In the genomic region with DNA sequence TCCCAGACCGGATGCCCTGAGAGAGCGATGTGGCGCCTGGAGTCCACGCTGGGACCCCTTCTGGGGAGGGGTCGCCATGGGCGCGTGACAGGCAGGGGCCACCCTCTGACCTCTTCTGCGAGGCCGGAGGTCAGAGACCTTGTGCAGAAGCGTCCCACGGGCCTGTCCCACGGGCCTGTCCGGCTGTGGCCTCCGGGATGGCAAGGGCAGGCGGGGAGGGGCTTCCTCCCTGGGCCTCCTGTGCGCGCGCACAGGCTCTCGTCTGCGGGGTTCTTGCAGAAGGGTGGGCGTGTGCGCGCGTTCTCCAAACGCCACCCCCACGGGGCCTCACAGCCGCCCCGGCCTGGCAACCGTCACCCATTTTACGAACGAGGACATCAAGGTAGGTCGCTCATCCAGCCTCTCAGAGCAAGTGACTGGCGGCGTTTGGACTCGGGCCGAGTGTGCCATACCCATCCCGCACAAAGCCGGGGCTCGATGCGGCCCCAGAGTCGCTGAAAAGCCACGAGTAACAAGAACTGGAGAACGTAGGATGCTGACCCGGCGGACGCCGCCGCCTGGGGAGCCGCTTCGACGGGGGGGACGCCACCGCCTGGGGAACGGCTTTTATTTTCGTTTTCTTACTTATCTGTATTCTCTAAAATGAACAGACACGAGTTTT, we compare ENCODE assay signal across 8 cellular contexts. TPM values are rescaled to one million over a fixed set of nuclear protein-coding genes. Genes with fewer than 3 reads are reported as not detected.
DNase-seq lines count a peak whose midpoint lies in the region; ATAC-seq, FAIRE-seq and TF ChIP-seq lines count a peak whose summit lies in the region.

No MANE protein-coding gene starts in this region.

- no peaks in the 10 kb centered on the region for H3K9me3 Mint-ChIP-seq in activated naive CD8-positive, alpha-beta T cell (ENCODE audit: low read depth)
- no peaks in the 10 kb centered on the region for H3K9me3 Mint-ChIP-seq in progenitor cell of endocrine pancreas (ENCODE audit: low read depth)

- peaks cover 18% of the 10 kb centered on the region for H3K4me1 Mint-ChIP-seq in activated naive CD8-positive, alpha-beta T cell (ENCODE audit: low read depth)
- no peaks in the 10 kb centered on the region for H3K4me1 Mint-ChIP-seq in progenitor cell of endocrine pancreas (ENCODE audit: low read depth)

- TF ChIP-seq CTCF in mucosa of descending colon (IDR thresholded peaks at IDR 0.05) (no peak), progenitor cell of endocrine pancreas (IDR thresholded peaks at IDR 0.05; ENCODE audit: unreplicated experiment) (no peak)

- H3K27me3 Mint-ChIP-seq in activated naive CD8-positive, alpha-beta T cell = peaks cover 12% of the 10 kb centered on the region
- peaks cover 65% of the 10 kb centered on the region for H3K27me3 Mint-ChIP-seq in progenitor cell of endocrine pancreas

- H3K36me3 Mint-ChIP-seq in activated naive CD8-positive, alpha-beta T cell = peaks cover 4% of the 10 kb centered on the region
- H3K36me3 Mint-ChIP-seq in progenitor cell of endocrine pancreas (ENCODE audit: insufficient read depth) = no peaks in the 10 kb centered on the region

- H3K9me3 ChIP-seq in mucosa of descending colon = no peaks in the 10 kb centered on the region

- H3K4me3 Mint-ChIP-seq in activated naive CD8-positive, alpha-beta T cell = peak overlapping the region; percentile 77
- no peak overlapping the region for H3K4me3 Mint-ChIP-seq in progenitor cell of endocrine pancreas (ENCODE audit: low read depth)

- intact Hi-C loops in mucosa of descending colon (cut with DNase I, micrococcal nuclease) = no loop called here

- ATAC-seq in HG02840 (IDR thresholded peaks at IDR 0.05; ENCODE audit: low FRiP score, unreplicated experiment) (peak; percentile 5), mucosa of descending colon (peak; percentile 9)

- no peak overlapping the region for H3K4me3 ChIP-seq in mucosa of descending colon

- DNase-seq in GM12892 (ENCODE audit: insufficient read length) = peak; percentile 74
- DNase-seq in mucosa of descending colon = peak in 2 of 3 donors; percentile 49 to 53
- DNase-seq in effector CD8-positive, alpha-beta T cell (lab: John Stamatoyannopoulos, UW) = no peak
- DNase-seq in DMS 273 treated with DMSO at 0.1 percent for 48 hours (lab: John Stamatoyannopoulos, UW) = no peak
- no peak for DNase-seq in HuH-7 (ENCODE audit: low spot score)
- DNase-seq in progenitor cell of endocrine pancreas (ENCODE audit: low spot score, unreplicated experiment) = no peak

- peak; percentile 65; the same call in 1 of the 2 replicates for TF ChIP-seq POLR2A in GM12892 (IDR thresholded peaks at IDR 0.05; ENCODE audit: low read depth, low read length)

- FAIRE-seq in GM12892 (lab: Jason Lieb, UNC) = peak; percentile 91

- H3K36me3 ChIP-seq in mucosa of descending colon (ENCODE audit: low read depth) = no peaks in the 10 kb centered on the region

- no peak overlapping the region for H3K27ac Mint-ChIP-seq in activated naive CD8-positive, alpha-beta T cell
- H3K27ac Mint-ChIP-seq in progenitor cell of endocrine pancreas = no peak overlapping the region

- peaks cover 22% of the 10 kb centered on the region for H3K4me1 ChIP-seq in mucosa of descending colon (ENCODE audit: low read depth)

RNA-seq across cellular contexts. Expression of gene AHRR, which starts 0.9 kb away (rescaled TPM):
- 21.0 TPM for polyA plus RNA-seq in GM12892 (2012; ENCODE audit: missing spikeins)
- total RNA-seq in mucosa of descending colon (1 to 10 TPM; 2.0 to 3.2 (median 2.3) TPM), progenitor cell of endocrine pancreas (0.69 and 1.3 TPM in 2 replicates)

RNA-seq across cellular contexts. Expression of gene PDCD6, which starts 51.0 kb away (rescaled TPM):
- polyA plus RNA-seq in GM12892 (2012; ENCODE audit: missing spikeins) = 124 TPM
- total RNA-seq in mucosa of descending colon (100 to 1,000 TPM in 2 of 3 donors, 10 to 100 TPM in 1; 91.2 to 125 (median 122) TPM), progenitor cell of endocrine pancreas (79.2 and 87.2 TPM in 2 replicates)

Comparison
In these comparisons a context has a peak if more than half of its experiments do, and no peak if none do; other contexts are left out.
1. DNase-seq: peak in GM12892 (single experiment) and mucosa of descending colon (2 of 3); none in effector CD8-positive, alpha-beta T cell (single experiment), DMS 273 treated with DMSO at 0.1 percent for 48 hours (single experiment), HuH-7 (single experiment) and progenitor cell of endocrine pancreas (single experiment).